In the genomic region with DNA sequence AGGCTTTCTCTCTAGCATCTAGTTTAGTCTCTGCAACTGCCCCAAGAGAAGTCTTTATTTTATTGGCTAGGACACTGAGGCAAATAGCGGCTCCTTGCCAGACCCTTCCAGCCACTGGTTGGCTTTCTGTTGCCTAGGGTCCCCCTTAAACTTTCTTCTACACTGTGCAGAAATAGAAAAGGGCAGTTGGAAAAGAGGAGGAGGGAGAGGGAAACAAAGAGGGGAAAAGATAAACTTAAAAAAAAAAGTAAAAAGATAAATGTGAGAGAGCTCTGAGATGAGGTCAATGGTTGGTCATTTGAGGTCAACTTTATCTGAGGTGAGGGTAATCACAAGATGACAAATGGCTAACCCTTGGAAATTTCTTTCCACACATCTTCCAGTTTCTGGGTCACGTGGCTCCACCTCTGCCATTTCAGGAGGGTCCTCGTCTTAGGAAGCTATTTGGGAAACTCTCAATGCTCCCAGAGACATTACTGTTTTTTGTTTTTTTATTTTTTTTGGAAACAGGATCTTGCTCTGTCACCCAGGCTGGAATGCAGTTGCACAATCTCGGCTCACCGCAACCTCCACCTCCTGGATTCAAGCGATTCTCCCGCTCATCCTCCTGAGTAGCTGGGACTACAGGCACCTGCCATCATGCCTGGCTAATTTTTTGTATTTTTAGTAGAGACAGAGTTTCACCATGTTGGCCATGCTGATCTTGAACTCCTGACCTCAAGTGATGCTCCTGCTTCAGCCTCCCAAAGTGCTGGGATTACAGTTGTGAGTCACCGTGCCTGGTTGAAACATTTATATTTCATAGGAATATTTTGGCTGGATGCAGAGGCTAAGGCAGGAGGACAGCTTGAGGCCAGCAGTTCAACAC, we compare ENCODE assay signal across 2 cellular contexts.
TF ChIP-seq lines count a peak whose summit lies in the region.

No MANE protein-coding gene starts in this region.

TF ChIP-seq in A549, 52 proteins besides CTCF, POLR2A, EP300 and RAD21 (continued from another document):
- TF ChIP-seq HMGXB4 (CRISPR knock-in tag; IDR thresholded peaks at IDR 0.05; ENCODE audit: borderline replicate concordance), result no peak
- TF ChIP-seq, protein P1, sequence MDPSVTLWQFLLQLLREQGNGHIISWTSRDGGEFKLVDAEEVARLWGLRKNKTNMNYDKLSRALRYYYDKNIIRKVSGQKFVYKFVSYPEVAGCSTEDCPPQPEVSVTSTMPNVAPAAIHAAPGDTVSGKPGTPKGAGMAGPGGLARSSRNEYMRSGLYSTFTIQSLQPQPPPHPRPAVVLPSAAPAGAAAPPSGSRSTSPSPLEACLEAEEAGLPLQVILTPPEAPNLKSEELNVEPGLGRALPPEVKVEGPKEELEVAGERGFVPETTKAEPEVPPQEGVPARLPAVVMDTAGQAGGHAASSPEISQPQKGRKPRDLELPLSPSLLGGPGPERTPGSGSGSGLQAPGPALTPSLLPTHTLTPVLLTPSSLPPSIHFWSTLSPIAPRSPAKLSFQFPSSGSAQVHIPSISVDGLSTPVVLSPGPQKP (IDR thresholded peaks at IDR 0.05; ENCODE audit: low read depth, low read length), result no peak
- TF ChIP-seq MAFK (IDR thresholded peaks at IDR 0.05; ENCODE audit: partially characterized antibody), result peak; percentile 18
- TF ChIP-seq MAZ (IDR thresholded peaks at IDR 0.05; ENCODE audit: borderline replicate concordance, low read depth, low read length), result no peak
- TF ChIP-seq BCL3 (IDR thresholded peaks at IDR 0.05), result no peak; the same call in 2 of the 3 replicates
- no peak for TF ChIP-seq CBX8 (IDR thresholded peaks at IDR 0.05)
- TF ChIP-seq ZFP36 (IDR thresholded peaks at IDR 0.05; ENCODE audit: borderline replicate concordance, partially characterized antibody), result no peak
- no peak for TF ChIP-seq TP53 (CRISPR knock-in tag; IDR thresholded peaks at IDR 0.05)
- peak; percentile 51 for TF ChIP-seq FOSL2 (IDR thresholded peaks at IDR 0.05)
- TF ChIP-seq FOSL2 (CRISPR knock-in tag; IDR thresholded peaks at IDR 0.05), result peak; percentile 64
- TF ChIP-seq, protein P2, sequence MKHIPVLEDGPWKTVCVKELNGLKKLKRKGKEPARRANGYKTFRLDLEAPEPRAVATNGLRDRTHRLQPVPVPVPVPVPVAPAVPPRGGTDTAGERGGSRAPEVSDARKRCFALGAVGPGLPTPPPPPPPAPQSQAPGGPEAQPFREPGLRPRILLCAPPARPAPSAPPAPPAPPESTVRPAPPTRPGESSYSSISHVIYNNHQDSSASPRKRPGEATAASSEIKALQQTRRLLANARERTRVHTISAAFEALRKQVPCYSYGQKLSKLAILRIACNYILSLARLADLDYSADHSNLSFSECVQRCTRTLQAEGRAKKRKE (CRISPR knock-in tag; IDR thresholded peaks at IDR 0.05; ENCODE audit: low read depth), result no peak; the same call in 1 of the 2 replicates

TF ChIP-seq in HepG2, 621 proteins besides CTCF, POLR2A, EP300 and RAD21 (continued from another document and continues in another):
- no peak for TF ChIP-seq HNF1A (IDR thresholded peaks at IDR 0.05; ENCODE audit: low read depth)
- peak; percentile 25; the same call in 1 of the 2 replicates for TF ChIP-seq HNF1A (CRISPR knock-in tag; IDR thresholded peaks at IDR 0.05; ENCODE audit: borderline replicate concordance)
- TF ChIP-seq ZNF800 (CRISPR knock-in tag; IDR thresholded peaks at IDR 0.05), result no peak
- peak; percentile 12; the same call in 1 of the 2 replicates for TF ChIP-seq SAP130 (CRISPR knock-in tag; IDR thresholded peaks at IDR 0.05; ENCODE audit: low read depth)
- peak; percentile 72 for TF ChIP-seq NCOA2 (CRISPR knock-in tag; IDR thresholded peaks at IDR 0.05)
- TF ChIP-seq, protein P3, sequence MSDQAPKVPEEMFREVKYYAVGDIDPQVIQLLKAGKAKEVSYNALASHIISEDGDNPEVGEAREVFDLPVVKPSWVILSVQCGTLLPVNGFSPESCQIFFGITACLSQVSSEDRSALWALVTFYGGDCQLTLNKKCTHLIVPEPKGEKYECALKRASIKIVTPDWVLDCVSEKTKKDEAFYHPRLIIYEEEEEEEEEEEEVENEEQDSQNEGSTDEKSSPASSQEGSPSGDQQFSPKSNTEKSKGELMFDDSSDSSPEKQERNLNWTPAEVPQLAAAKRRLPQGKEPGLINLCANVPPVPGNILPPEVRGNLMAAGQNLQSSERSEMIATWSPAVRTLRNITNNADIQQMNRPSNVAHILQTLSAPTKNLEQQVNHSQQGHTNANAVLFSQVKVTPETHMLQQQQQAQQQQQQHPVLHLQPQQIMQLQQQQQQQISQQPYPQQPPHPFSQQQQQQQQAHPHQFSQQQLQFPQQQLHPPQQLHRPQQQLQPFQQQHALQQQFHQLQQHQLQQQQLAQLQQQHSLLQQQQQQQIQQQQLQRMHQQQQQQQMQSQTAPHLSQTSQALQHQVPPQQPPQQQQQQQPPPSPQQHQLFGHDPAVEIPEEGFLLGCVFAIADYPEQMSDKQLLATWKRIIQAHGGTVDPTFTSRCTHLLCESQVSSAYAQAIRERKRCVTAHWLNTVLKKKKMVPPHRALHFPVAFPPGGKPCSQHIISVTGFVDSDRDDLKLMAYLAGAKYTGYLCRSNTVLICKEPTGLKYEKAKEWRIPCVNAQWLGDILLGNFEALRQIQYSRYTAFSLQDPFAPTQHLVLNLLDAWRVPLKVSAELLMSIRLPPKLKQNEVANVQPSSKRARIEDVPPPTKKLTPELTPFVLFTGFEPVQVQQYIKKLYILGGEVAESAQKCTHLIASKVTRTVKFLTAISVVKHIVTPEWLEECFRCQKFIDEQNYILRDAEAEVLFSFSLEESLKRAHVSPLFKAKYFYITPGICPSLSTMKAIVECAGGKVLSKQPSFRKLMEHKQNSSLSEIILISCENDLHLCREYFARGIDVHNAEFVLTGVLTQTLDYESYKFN (CRISPR knock-in tag; conservative IDR thresholded peaks at IDR 0.05), result peak; percentile 52
- TF ChIP-seq GTF2F1 (IDR thresholded peaks at IDR 0.05; ENCODE audit: low read length), result no peak
- TF ChIP-seq GABPA (IDR thresholded peaks at IDR 0.05; ENCODE audit: low read depth, low read length), result no peak
- TF ChIP-seq GABPA (CRISPR knock-in tag; IDR thresholded peaks at IDR 0.05; ENCODE audit: low read depth), result no peak
- TF ChIP-seq TIGD3 (CRISPR knock-in tag; IDR thresholded peaks at IDR 0.05; ENCODE audit: borderline replicate concordance), result no peak
- TF ChIP-seq PCBP1 (IDR thresholded peaks at IDR 0.05; ENCODE audit: borderline replicate concordance, low read depth, low read length), result no peak
- 0 out of 2 replicates have a peak, but pooled peaks have one; percentile 23 for TF ChIP-seq ERF (CRISPR knock-in tag; IDR thresholded peaks at IDR 0.05)
- TF ChIP-seq ZBTB21 (CRISPR knock-in tag; IDR thresholded peaks at IDR 0.05), result no peak
- no peak for TF ChIP-seq CHD2 (IDR thresholded peaks at IDR 0.05; ENCODE audit: low read depth, low read length)
- peak; percentile 83 for TF ChIP-seq ZNF362 (CRISPR knock-in tag; IDR thresholded peaks at IDR 0.05; ENCODE audit: borderline replicate concordance)
- TF ChIP-seq, protein P4, sequence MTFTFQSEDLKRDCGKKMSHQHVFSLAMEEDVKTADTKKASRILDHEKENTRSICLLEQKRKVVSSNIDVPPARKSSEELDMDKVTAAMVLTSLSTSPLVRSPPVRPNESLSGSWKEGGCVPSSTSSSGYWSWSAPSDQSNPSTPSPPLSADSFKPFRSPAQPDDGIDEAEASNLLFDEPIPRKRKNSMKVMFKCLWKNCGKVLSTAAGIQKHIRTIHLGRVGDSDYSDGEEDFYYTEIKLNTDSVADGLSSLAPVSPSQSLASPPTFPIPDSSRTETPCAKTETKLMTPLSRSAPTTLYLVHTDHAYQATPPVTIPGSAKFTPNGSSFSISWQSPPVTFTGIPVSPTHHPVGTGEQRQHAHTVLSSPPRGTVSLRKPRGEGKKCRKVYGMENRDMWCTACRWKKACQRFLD (CRISPR knock-in tag; IDR thresholded peaks at IDR 0.05; ENCODE audit: borderline replicate concordance), result no peak
- TF ChIP-seq, protein P5, sequence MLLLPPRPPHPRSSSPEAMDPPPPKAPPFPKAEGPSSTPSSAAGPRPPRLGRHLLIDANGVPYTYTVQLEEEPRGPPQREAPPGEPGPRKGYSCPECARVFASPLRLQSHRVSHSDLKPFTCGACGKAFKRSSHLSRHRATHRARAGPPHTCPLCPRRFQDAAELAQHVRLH (CRISPR knock-in tag; IDR thresholded peaks at IDR 0.05; ENCODE audit: borderline replicate concordance, low read depth), result no peak
- 0 out of 2 replicates have a peak, but pooled peaks have one; percentile 31 for TF ChIP-seq ZNF556 (CRISPR knock-in tag; IDR thresholded peaks at IDR 0.05; ENCODE audit: borderline replicate concordance)
- peak; percentile 97 for TF ChIP-seq TEAD3 (CRISPR knock-in tag; optimal IDR thresholded peaks at IDR 0.05; ENCODE audit: borderline replicate concordance)
- no peak for TF ChIP-seq PTBP1 (IDR thresholded peaks at IDR 0.05; ENCODE audit: low read depth, low read length, poor library complexity, severe bottlenecking)
- TF ChIP-seq ZNF674 (CRISPR knock-in tag; IDR thresholded peaks at IDR 0.05; ENCODE audit: low read depth), result no peak
- TF ChIP-seq RARG (CRISPR knock-in tag; IDR thresholded peaks at IDR 0.05; ENCODE audit: low read depth), result no peak
- no peak for TF ChIP-seq FOXM1 (CRISPR knock-in tag; IDR thresholded peaks at IDR 0.05)
- TF ChIP-seq ZNF235 (CRISPR knock-in tag; IDR thresholded peaks at IDR 0.05; ENCODE audit: borderline replicate concordance), result no peak
- TF ChIP-seq, protein P6, sequence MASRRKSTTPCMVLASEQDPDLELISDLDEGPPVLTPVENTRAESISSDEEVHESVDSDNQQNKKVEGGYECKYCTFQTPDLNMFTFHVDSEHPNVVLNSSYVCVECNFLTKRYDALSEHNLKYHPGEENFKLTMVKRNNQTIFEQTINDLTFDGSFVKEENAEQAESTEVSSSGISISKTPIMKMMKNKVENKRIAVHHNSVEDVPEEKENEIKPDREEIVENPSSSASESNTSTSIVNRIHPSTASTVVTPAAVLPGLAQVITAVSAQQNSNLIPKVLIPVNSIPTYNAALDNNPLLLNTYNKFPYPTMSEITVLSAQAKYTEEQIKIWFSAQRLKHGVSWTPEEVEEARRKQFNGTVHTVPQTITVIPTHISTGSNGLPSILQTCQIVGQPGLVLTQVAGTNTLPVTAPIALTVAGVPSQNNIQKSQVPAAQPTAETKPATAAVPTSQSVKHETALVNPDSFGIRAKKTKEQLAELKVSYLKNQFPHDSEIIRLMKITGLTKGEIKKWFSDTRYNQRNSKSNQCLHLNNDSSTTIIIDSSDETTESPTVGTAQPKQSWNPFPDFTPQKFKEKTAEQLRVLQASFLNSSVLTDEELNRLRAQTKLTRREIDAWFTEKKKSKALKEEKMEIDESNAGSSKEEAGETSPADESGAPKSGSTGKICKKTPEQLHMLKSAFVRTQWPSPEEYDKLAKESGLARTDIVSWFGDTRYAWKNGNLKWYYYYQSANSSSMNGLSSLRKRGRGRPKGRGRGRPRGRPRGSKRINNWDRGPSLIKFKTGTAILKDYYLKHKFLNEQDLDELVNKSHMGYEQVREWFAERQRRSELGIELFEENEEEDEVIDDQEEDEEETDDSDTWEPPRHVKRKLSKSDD (CRISPR knock-in tag; IDR thresholded peaks at IDR 0.05; ENCODE audit: low read depth), result no peak
